In the genomic region with DNA sequence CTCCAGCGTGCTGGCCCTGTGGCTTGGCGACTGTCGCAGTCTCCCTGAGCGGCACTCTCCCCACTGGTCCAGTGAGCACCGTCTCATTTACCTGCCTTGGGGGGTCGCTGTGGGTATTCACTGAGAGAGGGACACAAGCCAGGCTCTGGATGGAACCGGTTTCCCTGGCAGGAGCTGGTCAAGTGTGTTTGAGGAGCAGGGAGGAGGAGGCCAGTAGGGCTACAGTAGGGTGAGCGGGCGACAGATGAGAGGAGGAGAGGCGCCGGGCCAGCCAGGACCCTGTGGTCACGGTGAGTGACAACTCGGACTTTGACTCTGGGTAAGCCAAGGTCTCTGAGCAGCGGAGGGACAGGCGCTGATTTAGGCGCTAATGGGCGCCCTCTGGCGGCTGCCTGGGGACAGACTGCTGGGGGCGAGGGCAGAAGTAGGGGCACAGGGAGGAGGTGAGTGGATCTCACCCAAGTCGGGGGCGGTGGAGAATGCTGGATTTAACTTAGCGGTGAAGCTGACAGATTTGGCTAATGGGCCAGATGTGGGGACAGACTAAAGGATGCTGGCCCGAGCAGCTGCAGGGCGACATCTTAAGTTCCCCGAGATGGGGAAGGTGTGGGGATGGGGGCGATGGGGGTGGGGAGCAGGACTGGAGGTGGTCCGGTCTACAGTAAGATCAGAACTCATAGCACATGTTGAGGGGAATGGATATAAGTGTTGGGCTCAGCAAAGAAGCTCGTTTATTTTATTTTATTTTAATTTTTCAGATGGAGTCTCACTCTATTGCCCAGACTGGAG, we compare ENCODE assay signal across 1 cellular context.
A peak's percentile ranks its signal among the peaks of the same experiment; 100 is the strongest.
TF ChIP-seq lines count a peak whose summit lies in the region.

No MANE protein-coding gene starts in this region.

TF ChIP-seq in HepG2, 621 proteins besides CTCF, POLR2A, EP300 and RAD21 (continued from another document and continues in another):
- TF ChIP-seq, protein P1, sequence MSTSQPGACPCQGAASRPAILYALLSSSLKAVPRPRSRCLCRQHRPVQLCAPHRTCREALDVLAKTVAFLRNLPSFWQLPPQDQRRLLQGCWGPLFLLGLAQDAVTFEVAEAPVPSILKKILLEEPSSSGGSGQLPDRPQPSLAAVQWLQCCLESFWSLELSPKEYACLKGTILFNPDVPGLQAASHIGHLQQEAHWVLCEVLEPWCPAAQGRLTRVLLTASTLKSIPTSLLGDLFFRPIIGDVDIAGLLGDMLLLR (CRISPR knock-in tag; IDR thresholded peaks at IDR 0.05): peak; percentile 82; the same call in 1 of the 2 replicates
- no peak for TF ChIP-seq ZNF296 (CRISPR knock-in tag; conservative IDR thresholded peaks at IDR 0.05)
- peak; percentile 67; the same call in 1 of the 2 replicates for TF ChIP-seq ZNF317 (CRISPR knock-in tag; IDR thresholded peaks at IDR 0.05)
- 0 out of 2 replicates have a peak, but pooled peaks have one; percentile 45 for TF ChIP-seq ZNF124 (CRISPR knock-in tag; IDR thresholded peaks at IDR 0.05)
- peak; percentile 55 for TF ChIP-seq SKI (IDR thresholded peaks at IDR 0.05; ENCODE audit: partially characterized antibody)
- no peak for TF ChIP-seq ZNF674 (CRISPR knock-in tag; IDR thresholded peaks at IDR 0.05; ENCODE audit: low read depth)
- TF ChIP-seq, protein P2, sequence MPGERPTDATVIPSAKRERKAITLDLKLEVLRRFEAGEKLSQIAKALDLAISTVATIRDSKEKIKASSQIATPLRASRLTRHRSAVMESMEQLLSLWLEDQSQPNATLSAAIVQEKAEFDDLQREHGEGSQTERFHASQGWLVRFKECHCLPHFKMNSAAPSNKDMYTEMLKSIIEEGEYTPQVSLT (CRISPR knock-in tag; IDR thresholded peaks at IDR 0.05; ENCODE audit: borderline replicate concordance, low read depth): no peak
- TF ChIP-seq, protein P3, sequence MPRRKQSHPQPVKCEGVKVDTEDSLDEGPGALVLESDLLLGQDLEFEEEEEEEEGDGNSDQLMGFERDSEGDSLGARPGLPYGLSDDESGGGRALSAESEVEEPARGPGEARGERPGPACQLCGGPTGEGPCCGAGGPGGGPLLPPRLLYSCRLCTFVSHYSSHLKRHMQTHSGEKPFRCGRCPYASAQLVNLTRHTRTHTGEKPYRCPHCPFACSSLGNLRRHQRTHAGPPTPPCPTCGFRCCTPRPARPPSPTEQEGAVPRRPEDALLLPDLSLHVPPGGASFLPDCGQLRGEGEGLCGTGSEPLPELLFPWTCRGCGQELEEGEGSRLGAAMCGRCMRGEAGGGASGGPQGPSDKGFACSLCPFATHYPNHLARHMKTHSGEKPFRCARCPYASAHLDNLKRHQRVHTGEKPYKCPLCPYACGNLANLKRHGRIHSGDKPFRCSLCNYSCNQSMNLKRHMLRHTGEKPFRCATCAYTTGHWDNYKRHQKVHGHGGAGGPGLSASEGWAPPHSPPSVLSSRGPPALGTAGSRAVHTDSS (CRISPR knock-in tag; conservative IDR thresholded peaks at IDR 0.05): no peak
- TF ChIP-seq, protein P4, sequence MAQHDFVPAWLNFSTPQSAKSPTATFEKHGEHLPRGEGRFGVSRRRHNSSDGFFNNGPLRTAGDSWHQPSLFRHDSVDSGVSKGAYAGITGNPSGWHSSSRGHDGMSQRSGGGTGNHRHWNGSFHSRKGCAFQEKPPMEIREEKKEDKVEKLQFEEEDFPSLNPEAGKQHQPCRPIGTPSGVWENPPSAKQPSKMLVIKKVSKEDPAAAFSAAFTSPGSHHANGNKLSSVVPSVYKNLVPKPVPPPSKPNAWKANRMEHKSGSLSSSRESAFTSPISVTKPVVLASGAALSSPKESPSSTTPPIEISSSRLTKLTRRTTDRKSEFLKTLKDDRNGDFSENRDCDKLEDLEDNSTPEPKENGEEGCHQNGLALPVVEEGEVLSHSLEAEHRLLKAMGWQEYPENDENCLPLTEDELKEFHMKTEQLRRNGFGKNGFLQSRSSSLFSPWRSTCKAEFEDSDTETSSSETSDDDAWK (CRISPR knock-in tag; IDR thresholded peaks at IDR 0.05): no peak
- TF ChIP-seq, protein P5, sequence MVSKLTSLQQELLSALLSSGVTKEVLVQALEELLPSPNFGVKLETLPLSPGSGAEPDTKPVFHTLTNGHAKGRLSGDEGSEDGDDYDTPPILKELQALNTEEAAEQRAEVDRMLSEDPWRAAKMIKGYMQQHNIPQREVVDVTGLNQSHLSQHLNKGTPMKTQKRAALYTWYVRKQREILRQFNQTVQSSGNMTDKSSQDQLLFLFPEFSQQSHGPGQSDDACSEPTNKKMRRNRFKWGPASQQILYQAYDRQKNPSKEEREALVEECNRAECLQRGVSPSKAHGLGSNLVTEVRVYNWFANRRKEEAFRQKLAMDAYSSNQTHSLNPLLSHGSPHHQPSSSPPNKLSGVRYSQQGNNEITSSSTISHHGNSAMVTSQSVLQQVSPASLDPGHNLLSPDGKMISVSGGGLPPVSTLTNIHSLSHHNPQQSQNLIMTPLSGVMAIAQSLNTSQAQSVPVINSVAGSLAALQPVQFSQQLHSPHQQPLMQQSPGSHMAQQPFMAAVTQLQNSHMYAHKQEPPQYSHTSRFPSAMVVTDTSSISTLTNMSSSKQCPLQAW (CRISPR knock-in tag; IDR thresholded peaks at IDR 0.05): peak; percentile 92
- TF ChIP-seq ESRRA (CRISPR knock-in tag; IDR thresholded peaks at IDR 0.05; ENCODE audit: low read depth): peak; percentile 82
- TF ChIP-seq TGIF2 (CRISPR knock-in tag; IDR thresholded peaks at IDR 0.05): no peak; the same call in 1 of the 2 replicates
- TF ChIP-seq NR1H2 (CRISPR knock-in tag; IDR thresholded peaks at IDR 0.05; ENCODE audit: borderline replicate concordance, low read depth): no peak
- no peak for TF ChIP-seq GLI4 (CRISPR knock-in tag; IDR thresholded peaks at IDR 0.05; ENCODE audit: borderline replicate concordance)
- TF ChIP-seq, protein P6, sequence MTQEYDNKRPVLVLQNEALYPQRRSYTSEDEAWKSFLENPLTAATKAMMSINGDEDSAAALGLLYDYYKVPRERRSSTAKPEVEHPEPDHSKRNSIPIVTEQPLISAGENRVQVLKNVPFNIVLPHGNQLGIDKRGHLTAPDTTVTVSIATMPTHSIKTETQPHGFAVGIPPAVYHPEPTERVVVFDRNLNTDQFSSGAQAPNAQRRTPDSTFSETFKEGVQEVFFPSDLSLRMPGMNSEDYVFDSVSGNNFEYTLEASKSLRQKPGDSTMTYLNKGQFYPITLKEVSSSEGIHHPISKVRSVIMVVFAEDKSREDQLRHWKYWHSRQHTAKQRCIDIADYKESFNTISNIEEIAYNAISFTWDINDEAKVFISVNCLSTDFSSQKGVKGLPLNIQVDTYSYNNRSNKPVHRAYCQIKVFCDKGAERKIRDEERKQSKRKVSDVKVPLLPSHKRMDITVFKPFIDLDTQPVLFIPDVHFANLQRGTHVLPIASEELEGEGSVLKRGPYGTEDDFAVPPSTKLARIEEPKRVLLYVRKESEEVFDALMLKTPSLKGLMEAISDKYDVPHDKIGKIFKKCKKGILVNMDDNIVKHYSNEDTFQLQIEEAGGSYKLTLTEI (CRISPR knock-in tag; conservative IDR thresholded peaks at IDR 0.05): no peak
- TF ChIP-seq SRSF4 (IDR thresholded peaks at IDR 0.05; ENCODE audit: low read depth, low read length, poor library complexity, severe bottlenecking): no peak
- no peak for TF ChIP-seq ZNF891 (CRISPR knock-in tag; IDR thresholded peaks at IDR 0.05)
- TF ChIP-seq, protein P7, sequence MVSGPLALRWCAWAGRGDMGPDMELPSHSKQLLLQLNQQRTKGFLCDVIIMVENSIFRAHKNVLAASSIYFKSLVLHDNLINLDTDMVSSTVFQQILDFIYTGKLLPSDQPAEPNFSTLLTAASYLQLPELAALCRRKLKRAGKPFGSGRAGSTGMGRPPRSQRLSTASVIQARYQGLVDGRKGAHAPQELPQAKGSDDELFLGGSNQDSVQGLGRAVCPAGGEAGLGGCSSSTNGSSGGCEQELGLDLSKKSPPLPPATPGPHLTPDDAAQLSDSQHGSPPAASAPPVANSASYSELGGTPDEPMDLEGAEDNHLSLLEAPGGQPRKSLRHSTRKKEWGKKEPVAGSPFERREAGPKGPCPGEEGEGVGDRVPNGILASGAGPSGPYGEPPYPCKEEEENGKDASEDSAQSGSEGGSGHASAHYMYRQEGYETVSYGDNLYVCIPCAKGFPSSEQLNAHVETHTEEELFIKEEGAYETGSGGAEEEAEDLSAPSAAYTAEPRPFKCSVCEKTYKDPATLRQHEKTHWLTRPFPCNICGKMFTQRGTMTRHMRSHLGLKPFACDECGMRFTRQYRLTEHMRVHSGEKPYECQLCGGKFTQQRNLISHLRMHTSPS (CRISPR knock-in tag; IDR thresholded peaks at IDR 0.05; ENCODE audit: low read depth): 0 out of 2 replicates have a peak, but pooled peaks have one; percentile 46
- TF ChIP-seq, protein P8, sequence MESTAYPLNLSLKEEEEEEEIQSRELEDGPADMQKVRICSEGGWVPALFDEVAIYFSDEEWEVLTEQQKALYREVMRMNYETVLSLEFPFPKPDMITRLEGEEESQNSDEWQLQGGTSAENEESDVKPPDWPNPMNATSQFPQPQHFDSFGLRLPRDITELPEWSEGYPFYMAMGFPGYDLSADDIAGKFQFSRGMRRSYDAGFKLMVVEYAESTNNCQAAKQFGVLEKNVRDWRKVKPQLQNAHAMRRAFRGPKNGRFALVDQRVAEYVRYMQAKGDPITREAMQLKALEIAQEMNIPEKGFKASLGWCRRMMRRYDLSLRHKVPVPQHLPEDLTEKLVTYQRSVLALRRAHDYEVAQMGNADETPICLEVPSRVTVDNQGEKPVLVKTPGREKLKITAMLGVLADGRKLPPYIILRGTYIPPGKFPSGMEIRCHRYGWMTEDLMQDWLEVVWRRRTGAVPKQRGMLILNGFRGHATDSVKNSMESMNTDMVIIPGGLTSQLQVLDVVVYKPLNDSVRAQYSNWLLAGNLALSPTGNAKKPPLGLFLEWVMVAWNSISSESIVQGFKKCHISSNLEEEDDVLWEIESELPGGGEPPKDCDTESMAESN (CRISPR knock-in tag; conservative IDR thresholded peaks at IDR 0.05): no peak
- TF ChIP-seq ZSCAN22 (CRISPR knock-in tag; IDR thresholded peaks at IDR 0.05): no peak
- TF ChIP-seq ZNF468 (CRISPR knock-in tag; IDR thresholded peaks at IDR 0.05): no peak
- TF ChIP-seq DNMT3B (CRISPR knock-in tag; conservative IDR thresholded peaks at IDR 0.05): no peak
- TF ChIP-seq ZSCAN25 (CRISPR knock-in tag; IDR thresholded peaks at IDR 0.05): peak; percentile 73; the same call in 1 of the 2 replicates
- TF ChIP-seq DNMT1 (CRISPR knock-in tag; IDR thresholded peaks at IDR 0.05): no peak
- TF ChIP-seq SUZ12 (IDR thresholded peaks at IDR 0.05; ENCODE audit: low read depth, low read length): no peak
- TF ChIP-seq, protein P9, sequence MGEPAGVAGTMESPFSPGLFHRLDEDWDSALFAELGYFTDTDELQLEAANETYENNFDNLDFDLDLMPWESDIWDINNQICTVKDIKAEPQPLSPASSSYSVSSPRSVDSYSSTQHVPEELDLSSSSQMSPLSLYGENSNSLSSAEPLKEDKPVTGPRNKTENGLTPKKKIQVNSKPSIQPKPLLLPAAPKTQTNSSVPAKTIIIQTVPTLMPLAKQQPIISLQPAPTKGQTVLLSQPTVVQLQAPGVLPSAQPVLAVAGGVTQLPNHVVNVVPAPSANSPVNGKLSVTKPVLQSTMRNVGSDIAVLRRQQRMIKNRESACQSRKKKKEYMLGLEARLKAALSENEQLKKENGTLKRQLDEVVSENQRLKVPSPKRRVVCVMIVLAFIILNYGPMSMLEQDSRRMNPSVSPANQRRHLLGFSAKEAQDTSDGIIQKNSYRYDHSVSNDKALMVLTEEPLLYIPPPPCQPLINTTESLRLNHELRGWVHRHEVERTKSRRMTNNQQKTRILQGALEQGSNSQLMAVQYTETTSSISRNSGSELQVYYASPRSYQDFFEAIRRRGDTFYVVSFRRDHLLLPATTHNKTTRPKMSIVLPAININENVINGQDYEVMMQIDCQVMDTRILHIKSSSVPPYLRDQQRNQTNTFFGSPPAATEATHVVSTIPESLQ (CRISPR knock-in tag; conservative IDR thresholded peaks at IDR 0.05): no peak; the same call in 1 of the 2 replicates
- no peak for TF ChIP-seq THYN1 (CRISPR knock-in tag; IDR thresholded peaks at IDR 0.05; ENCODE audit: borderline replicate concordance, low read depth)
